10 cellular contexts compared by ENCODE assay signal in genomic region chr14:68408680-68409079, GRCh38.
A peak's percentile ranks its signal among the peaks of the same experiment; 100 is the strongest.
DNase-seq lines count a peak whose midpoint lies in the region; ATAC-seq, FAIRE-seq and TF ChIP-seq lines count a peak whose summit lies in the region.
"Had no signal": no experiment of that assay in that cellular context is flagged by ENCODE, and none has a peak within 500 bp of the region (broad histone marks: within the 10 kb centered on the region; RNA-seq: fewer than 3 reads in every experiment).

No MANE protein-coding gene starts in this region.

- intact Hi-C loops in spleen (cut with DNase I; ENCODE audit: low total_unique reads), result no loop called here

- 98% methylated on average over 4 of the region's 4 CpGs for WGBS in SK-N-SH (ENCODE audit: low lambda C conversion rate)
- WGBS in spleen, 5 donors, result 79 to 84% (median 83%) methylated on average over 4 of the region's 4 CpGs

- no peak for TF ChIP-seq POLR2A in spleen (IDR thresholded peaks at IDR 0.05)

- CTCF ChIA-PET in SK-N-SH (lab: Yijun Ruan, JAX), result no interaction called here

- POLR2A ChIA-PET in SK-N-SH (lab: Yijun Ruan, JAX), result no interaction called here

- H3K36me3 ChIP-seq in SK-N-SH (replicated peaks in 1 of 2; ENCODE audit: control insufficient read depth in 1 of 2, insufficient read depth in 2 of 2, low read length in 1 of 2), result no peaks in the 10 kb centered on the region
- no peaks in the 10 kb centered on the region for H3K36me3 ChIP-seq in spleen

- no peak overlapping the region for H3K4me2 ChIP-seq in SK-N-SH

- no peaks in the 10 kb centered on the region for H3K9me2 ChIP-seq in SK-N-SH

- H3K4me1 ChIP-seq in SK-N-SH (ENCODE audit: control insufficient read depth in 1 of 2, insufficient read depth in 2 of 2, low read depth in 1 of 2, low read length in 1 of 2), result peaks cover 2 to 17% of the 10 kb centered on the region in 2 experiments; a peak in 3 of 4 replicates
- peaks cover 32 to 72% (median 41%) of the 10 kb centered on the region in 6 donors for H3K4me1 ChIP-seq in spleen

- TF ChIP-seq RAD21 in SK-N-SH (IDR thresholded peaks at IDR 0.05; ENCODE audit: low read length), result peak; percentile 27; the same call in 1 of the 2 replicates

- H3K27me3 ChIP-seq in SK-N-SH (ENCODE audit: insufficient read depth), result no peaks in the 10 kb centered on the region
- no peaks in the 10 kb centered on the region for H3K27me3 ChIP-seq in spleen (replicated peaks in 1 of 7)

- no peak overlapping the region for H3K9ac ChIP-seq in SK-N-SH

- ATAC-seq in SK-N-SH treated with all-trans-retinoic acid at 6 μM for 48 hours (no peak), GM21367 (IDR thresholded peaks at IDR 0.05; ENCODE audit: unreplicated experiment) (no peak)

- no peaks in the 10 kb centered on the region for H4K20me1 ChIP-seq in SK-N-SH (ENCODE audit: insufficient read depth)

- FAIRE-seq in endometrium (lab: Jason Lieb, UNC), result peak; percentile 31
- FAIRE-seq: keratinocyte had no signal

- no peak overlapping the region for H3K27ac ChIP-seq in SK-N-SH (ENCODE audit: low read depth in 2 of 2, low read length in 1 of 2)
- peak overlapping the region in 6 of 8 donors; percentile 5 to 67 (median 42) for H3K27ac ChIP-seq in spleen

- TF ChIP-seq EP300 in SK-N-SH (IDR thresholded peaks at IDR 0.05; ENCODE audit: borderline replicate concordance in 1 of 2, low read depth in 1 of 2, low read length in 1 of 2), result no peak

- H2AFZ ChIP-seq in SK-N-SH (ENCODE audit: low read depth), result no peak overlapping the region

- H3K9me3 ChIP-seq in SK-N-SH (no peaks in the 10 kb centered on the region), spleen (no peaks in the 10 kb centered on the region)

- peaks cover 5% of the 10 kb centered on the region for H3F3A ChIP-seq in SK-N-SH (replicated peaks; ENCODE audit: insufficient read depth)

- DNase-seq in SK-N-SH, result no peak
- peak; percentile 18 to 30 for DNase-seq in NOMO-1 (lab: John Stamatoyannopoulos, UW; ENCODE audit: unreplicated experiment in 2 of 2)
- DNase-seq in spleen, result no peak
- no peak for DNase-seq in effector CD8-positive, alpha-beta T cell (lab: John Stamatoyannopoulos, UW)
- no peak for DNase-seq in activated effector memory CD4-positive, alpha-beta T cell treated with Interleukin-2 at 50 U/mL for 16 hours
- DNase-seq: cortex of kidney had no signal

- 0 out of 2 replicates have a peak, but pooled peaks have one; percentile 9 for TF ChIP-seq CTCF in SK-N-SH (IDR thresholded peaks at IDR 0.05)
- peak in 6 of 11 experiments; percentile 14 to 22 (median 18) for TF ChIP-seq CTCF in spleen (IDR thresholded peaks at IDR 0.05 in 8 of 11, conservative IDR thresholded peaks at IDR 0.05 in 3 of 11)

- H3K4me3 ChIP-seq in SK-N-SH (ENCODE audit: low read depth in 2 of 2, low read length in 1 of 2) (no peak overlapping the region), spleen (no peak overlapping the region)

- no peaks in the 10 kb centered on the region for H3K79me2 ChIP-seq in SK-N-SH (ENCODE audit: insufficient read depth)

TF ChIP-seq in SK-N-SH, 30 proteins besides CTCF, POLR2A, EP300 and RAD21:
- TF ChIP-seq GATA2 (CRISPR knock-in tag; IDR thresholded peaks at IDR 0.05) (no peak), TCF12 (IDR thresholded peaks at IDR 0.05) (no peak), RXRA (IDR thresholded peaks at IDR 0.05; ENCODE audit: borderline replicate concordance, low read depth) (no peak), TEAD4 (IDR thresholded peaks at IDR 0.05; ENCODE audit: borderline replicate concordance, insufficient read depth) (no peak), RCOR1 (IDR thresholded peaks at IDR 0.05; ENCODE audit: low read length) (no peak), RFX5 (IDR thresholded peaks at IDR 0.05; ENCODE audit: low read length) (no peak), SIN3A (IDR thresholded peaks at IDR 0.05; ENCODE audit: borderline replicate concordance, low read depth, low read length) (no peak), EZH2phosphoT487 (IDR thresholded peaks at IDR 0.05; ENCODE audit: borderline replicate concordance, low read depth) (no peak), POLR2AphosphoS5 (IDR thresholded peaks at IDR 0.05; ENCODE audit: low read depth, low read length) (no peak), FOSL2 (IDR thresholded peaks at IDR 0.05; ENCODE audit: borderline replicate concordance, low read depth) (no peak), CHD2 (IDR thresholded peaks at IDR 0.05; ENCODE audit: low read length, partially characterized antibody) (no peak), ZBTB33 (IDR thresholded peaks at IDR 0.05; ENCODE audit: borderline replicate concordance, low read depth) (no peak), IRF3 (IDR thresholded peaks at IDR 0.05; ENCODE audit: low read depth, low read length) (no peak), ELF1 (IDR thresholded peaks at IDR 0.05) (no peak), MEF2A (IDR thresholded peaks at IDR 0.05; ENCODE audit: borderline replicate concordance, low read depth) (no peak)

TF ChIP-seq in SK-N-SH treated with all-trans-retinoic acid at 6 μM for 48 hours, 23 proteins besides CTCF, POLR2A, EP300 and RAD21:
- TF ChIP-seq ZC3H10 (CRISPR knock-in tag; IDR thresholded peaks at IDR 0.05) (no peak), POU6F1 (CRISPR knock-in tag; IDR thresholded peaks at IDR 0.05; ENCODE audit: borderline replicate concordance, low read depth) (no peak), ZNF8 (CRISPR knock-in tag; IDR thresholded peaks at IDR 0.05) (no peak), ARNTL (CRISPR knock-in tag; IDR thresholded peaks at IDR 0.05; ENCODE audit: borderline replicate concordance, low read depth) (no peak), OSR1 (CRISPR knock-in tag; IDR thresholded peaks at IDR 0.05) (no peak), TOX (CRISPR knock-in tag; IDR thresholded peaks at IDR 0.05; ENCODE audit: borderline replicate concordance) (no peak)

Comparison
In these comparisons a context has a peak if more than half of its experiments do, and no peak if none do; other contexts are left out.
1. DNase-seq: peak in NOMO-1 (2 of 2); none in SK-N-SH (single experiment), spleen (single experiment), effector CD8-positive, alpha-beta T cell (single experiment) and activated effector memory CD4-positive, alpha-beta T cell treated with Interleukin-2 at 50 U/mL for 16 hours (single experiment).
2. H3K27ac ChIP-seq: peak in spleen (6 of 8); none in SK-N-SH (0 of 2).